ENCODE assay signal across 17 cellular contexts in the genomic region with DNA sequence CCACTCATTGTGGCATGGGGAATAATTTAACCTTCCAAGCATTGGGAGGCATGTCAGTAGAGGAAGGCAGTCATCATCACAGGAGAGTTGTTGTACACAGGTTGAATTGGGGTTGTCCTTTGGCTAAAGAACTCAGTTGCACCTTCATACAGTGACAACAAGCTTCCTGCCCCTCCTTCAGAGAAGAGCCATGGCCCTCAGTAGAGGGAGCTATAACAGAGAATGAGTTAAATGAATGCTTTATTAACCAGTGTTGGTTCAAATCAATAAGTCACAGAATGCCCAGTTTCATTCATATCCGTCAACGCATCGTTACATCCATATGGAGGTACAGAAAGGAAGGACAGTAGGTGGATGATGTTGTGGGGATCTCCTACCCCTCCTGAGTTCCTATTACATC. TPM values are rescaled to one million over a fixed set of nuclear protein-coding genes. Genes with fewer than 3 reads are reported as not detected.
"Had no signal": no experiment of that assay in that cellular context is flagged by ENCODE, and none has a peak within 500 bp of the region (broad histone marks: within the 10 kb centered on the region; RNA-seq: fewer than 3 reads in every experiment).

No MANE protein-coding gene starts in this region.

- H3K27ac ChIP-seq: parathyroid adenoma had no signal

- H3K4me3 Mint-ChIP-seq: activated CD8-positive, alpha-beta memory T cell treated with anti-CD3 and anti-CD28 coated beads, Interleukin-2, amount 10 ng/mL, durations not matched to agents 7 days and 5 days; activated T-cell treated with anti-CD3 and anti-CD28 coated beads, Interleukin-2, amount 50 U/mL, for 24 hours; brain; dendritic cell treated with granulocyte-macrophage colony-stimulating factor and Interleukin-4, amounts not matched to agents 40 ng/mL and 50 ng/mL, for 4 days had no signal

- H3K4me1 Mint-ChIP-seq: brain had no signal

- H3K79me2 ChIP-seq: parathyroid adenoma had no signal

- H3K36me3 Mint-ChIP-seq: brain had no signal

- H3K4me1 ChIP-seq: parathyroid adenoma had no signal

- H2AFZ ChIP-seq: parathyroid adenoma had no signal

- H3K4me3 ChIP-seq: lung had no signal

- H3K27ac Mint-ChIP-seq: activated CD8-positive, alpha-beta memory T cell treated with anti-CD3 and anti-CD28 coated beads, Interleukin-2, amount 10 ng/mL, durations not matched to agents 7 days and 5 days; activated naive CD4-positive, alpha-beta T cell treated with anti-CD3 and anti-CD28 coated beads, Interleukin-2, amount 50 U/mL, for 72 hours; activated T-cell treated with anti-CD3 and anti-CD28 coated beads, Interleukin-2, amount 50 U/mL, for 24 hours; brain; dendritic cell treated with granulocyte-macrophage colony-stimulating factor and Interleukin-4, amounts not matched to agents 40 ng/mL and 50 ng/mL, for 4 days had no signal

- H3K27me3 Mint-ChIP-seq: activated CD8-positive, alpha-beta memory T cell treated with anti-CD3 and anti-CD28 coated beads, Interleukin-2, amount 10 ng/mL, durations not matched to agents 7 days and 5 days; activated T-cell treated with anti-CD3 and anti-CD28 coated beads, Interleukin-2, amount 50 U/mL, for 24 hours; dendritic cell treated with granulocyte-macrophage colony-stimulating factor and Interleukin-4, amounts not matched to agents 40 ng/mL and 50 ng/mL, for 4 days; naive B cell had no signal

- H3K9me3 Mint-ChIP-seq: activated naive CD4-positive, alpha-beta T cell treated with anti-CD3 and anti-CD28 coated beads, Interleukin-2, amount 50 U/mL, for 72 hours; brain; dendritic cell treated with granulocyte-macrophage colony-stimulating factor and Interleukin-4, amounts not matched to agents 40 ng/mL and 50 ng/mL, for 4 days had no signal

- DNase-seq: activated CD4-positive, alpha-beta T cell treated with anti-CD3 and anti-CD28 coated beads for 48 hours; activated CD8-positive, alpha-beta memory T cell treated with anti-CD3 and anti-CD28 coated beads, Interleukin-2, amount 10 ng/mL, durations not matched to agents 7 days and 5 days; activated effector memory CD4-positive, alpha-beta T cell treated with Interleukin-2 at 50 U/mL for 16 hours; activated T-cell treated with anti-CD3 and anti-CD28 coated beads, Interleukin-2, amount 50 U/mL, for 24 hours; amniotic stem cell; glutamatergic neuron; left colon; naive B cell; stimulated activated CD4-positive, alpha-beta T cell treated with anti-CD3 and anti-CD28 coated beads, Interleukin-15, amount 100 ng/mL, for 24 hours; stimulated activated CD4-positive, alpha-beta T cell treated with anti-CD3 and anti-CD28 coated beads, Interleukin-4, amount 100 ng/mL, for 24 hours had no signal

- ATAC-seq: activated CD8-positive, alpha-beta memory T cell treated with anti-CD3 and anti-CD28 coated beads, Interleukin-2, amount 10 ng/mL, durations not matched to agents 7 days and 5 days; activated naive CD4-positive, alpha-beta T cell treated with anti-CD3 and anti-CD28 coated beads, Interleukin-2, amount 50 U/mL, for 72 hours; esophagus mucosa; left colon had no signal

RNA-seq across cellular contexts. Expression of a gene that starts 4.8 kb away (rescaled TPM):
- total RNA-seq: esophagus mucosa, renal cortical epithelial cell had no signal
